Comparison of ENCODE assay signal across 39 cellular contexts in the genomic region with DNA sequence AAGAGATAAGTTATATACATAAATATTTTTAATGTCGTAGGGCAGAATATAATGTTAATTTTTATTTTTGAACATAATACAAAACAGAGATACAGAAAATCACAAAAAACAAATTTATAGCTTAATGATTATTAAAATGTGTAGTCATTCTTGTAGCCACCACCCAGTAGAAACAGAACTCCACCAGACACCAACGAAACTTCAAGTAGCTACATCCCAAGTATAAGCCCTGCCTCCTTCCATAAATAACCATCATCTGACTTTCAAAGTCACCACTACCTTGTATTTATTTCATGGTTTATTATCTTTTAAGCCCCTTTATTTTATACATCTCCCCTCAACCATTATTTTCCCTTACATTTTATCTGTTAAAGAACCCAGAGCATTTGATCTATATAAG.
"Had no signal": no experiment of that assay in that cellular context is flagged by ENCODE, and none has a peak within 500 bp of the region (broad histone marks: within the 10 kb centered on the region; RNA-seq: fewer than 3 reads in every experiment).

No MANE protein-coding gene starts in this region.

- FAIRE-seq: astrocyte, bronchial epithelial cell, colon had no signal

- H3K27ac ChIP-seq: adrenal gland, ascending aorta, body of pancreas, brain microvascular endothelial cell, breast epithelium, cardiac muscle cell, colonic mucosa had no signal

- H3K4me1 ChIP-seq: adrenal gland, ascending aorta, body of pancreas, breast epithelium, colonic mucosa had no signal

- H3K9me3 ChIP-seq: ascending aorta, body of pancreas, colonic mucosa had no signal

- H3K4me3 Mint-ChIP-seq: activated naive CD4-positive, alpha-beta T cell treated with anti-CD3 and anti-CD28 coated beads for 36 hours; activated naive CD4-positive, alpha-beta T cell treated with anti-CD3 and anti-CD28 coated beads, Interleukin-2, amount 10 ng/mL, durations not matched to agents 7 days and 5 days; activated naive CD4-positive, alpha-beta T cell treated with anti-CD3 and anti-CD28 coated beads, Interleukin-2, amount 50 U/mL, for 24 hours; activated naive CD8-positive, alpha-beta T cell; activated naive CD8-positive, alpha-beta T cell treated with anti-CD3 and anti-CD28 coated beads for 36 hours; activated naive CD8-positive, alpha-beta T cell treated with anti-CD3 and anti-CD28 coated beads, Interleukin-2, amount 10 ng/mL, durations not matched to agents 7 days and 5 days; activated naive CD8-positive, alpha-beta T cell treated with anti-CD3 and anti-CD28 coated beads, Interleukin-2, amount 50 U/mL, for 24 hours; activated T-cell treated with anti-CD3 and anti-CD28 coated beads, Interleukin-2, amount 50 U/mL, for 72 hours; activated T-helper 1 cell treated with anti-CD3 and anti-CD28 coated beads, Interleukin-12 subunit alpha, Interleukin-12 subunit beta, Interleukin-2, Interleukin-4 antibody, amounts not matched to agents 30 ng/mL and 10 ng/mL and 1 ng/mL, durations not matched to agents 14 hours and 24 hours and 36 hours; activated T-helper 17 cell treated with anti-CD3 and anti-CD28 coated beads, Interleukin-2, amount 50 U/mL, for 72 hours; brain; central memory CD8-positive, alpha-beta T cell had no signal

- DNase-seq: activated effector memory CD4-positive, alpha-beta T cell treated with anti-CD3 and anti-CD28 coated beads, Interleukin-2, amount 50 U/mL, for 16 hours; activated effector memory CD4-positive, alpha-beta T cell treated with Interleukin-2 at 50 U/mL for 16 hours; activated gamma-delta T cell; activated gamma-delta T cell treated with Interleukin-2 at 50 U/mL for 16 hours; activated naive CD4-positive, alpha-beta T cell; activated naive CD4-positive, alpha-beta T cell treated with anti-CD3 and anti-CD28 coated beads for 36 hours; activated naive CD4-positive, alpha-beta T cell treated with anti-CD3 and anti-CD28 coated beads, Interleukin-2, amount 10 ng/mL, durations not matched to agents 7 days and 5 days; activated naive CD4-positive, alpha-beta T cell treated with anti-CD3 and anti-CD28 coated beads, Interleukin-2, amount 50 U/mL, for 16 hours; activated naive CD4-positive, alpha-beta T cell treated with Interleukin-2 at 50 U/mL for 16 hours; activated naive CD8-positive, alpha-beta T cell treated with anti-CD3 and anti-CD28 coated beads for 36 hours; activated naive CD8-positive, alpha-beta T cell treated with anti-CD3 and anti-CD28 coated beads, Interleukin-2, amount 10 ng/mL, durations not matched to agents 7 days and 5 days; activated naive CD8-positive, alpha-beta T cell treated with anti-CD3 and anti-CD28 coated beads, Interleukin-2, amount 50 U/mL, for 24 hours; activated T-cell treated with anti-CD3 and anti-CD28 coated beads, Interleukin-2, amount 50 U/mL, for 48 hours; activated T-cell treated with anti-CD3 and anti-CD28 coated beads, Interleukin-2, amount 50 U/mL, for 72 hours; adrenal gland; amniotic stem cell; amygdala; anterior cingulate cortex; aorta; body of pancreas; brain microvascular endothelial cell; caudate nucleus; central memory CD4-positive, alpha-beta T cell; cerebellar nuclear complex; colonic mucosa had no signal

- H3K4me3 ChIP-seq: adrenal gland, ascending aorta, body of pancreas, breast epithelium, cardiac muscle cell, colonic mucosa had no signal

- H3K27me3 ChIP-seq: adrenal gland, ascending aorta, body of pancreas, brain microvascular endothelial cell, breast epithelium, cardiac muscle cell, colonic mucosa had no signal

- H3K36me3 Mint-ChIP-seq: activated naive CD4-positive, alpha-beta T cell treated with anti-CD3 and anti-CD28 coated beads, Interleukin-2, amount 10 ng/mL, durations not matched to agents 7 days and 5 days; activated naive CD4-positive, alpha-beta T cell treated with anti-CD3 and anti-CD28 coated beads, Interleukin-2, amount 50 U/mL, for 24 hours; activated naive CD4-positive, alpha-beta T cell treated with anti-CD3 and anti-CD28 coated beads, Interleukin-2, amount 50 U/mL, for 72 hours; activated naive CD8-positive, alpha-beta T cell; activated naive CD8-positive, alpha-beta T cell treated with anti-CD3 and anti-CD28 coated beads for 36 hours; activated naive CD8-positive, alpha-beta T cell treated with anti-CD3 and anti-CD28 coated beads, Interleukin-2, amount 10 ng/mL, durations not matched to agents 7 days and 5 days; brain had no signal

- H3K27ac Mint-ChIP-seq: activated naive CD4-positive, alpha-beta T cell treated with anti-CD3 and anti-CD28 coated beads for 36 hours; activated naive CD4-positive, alpha-beta T cell treated with anti-CD3 and anti-CD28 coated beads, Interleukin-2, amount 10 ng/mL, durations not matched to agents 7 days and 5 days; activated naive CD4-positive, alpha-beta T cell treated with anti-CD3 and anti-CD28 coated beads, Interleukin-2, amount 50 U/mL, for 24 hours; activated naive CD4-positive, alpha-beta T cell treated with anti-CD3 and anti-CD28 coated beads, Interleukin-2, amount 50 U/mL, for 72 hours; activated naive CD8-positive, alpha-beta T cell; activated naive CD8-positive, alpha-beta T cell treated with anti-CD3 and anti-CD28 coated beads for 36 hours; activated naive CD8-positive, alpha-beta T cell treated with anti-CD3 and anti-CD28 coated beads, Interleukin-2, amount 10 ng/mL, durations not matched to agents 7 days and 5 days; activated naive CD8-positive, alpha-beta T cell treated with anti-CD3 and anti-CD28 coated beads, Interleukin-2, amount 50 U/mL, for 24 hours; activated T-cell treated with anti-CD3 and anti-CD28 coated beads, Interleukin-2, amount 50 U/mL, for 72 hours; activated T-helper 1 cell treated with anti-CD3 and anti-CD28 coated beads, Interleukin-12 subunit alpha, Interleukin-12 subunit beta, Interleukin-2, Interleukin-4 antibody, amounts not matched to agents 30 ng/mL and 10 ng/mL and 1 ng/mL, durations not matched to agents 14 hours and 24 hours and 36 hours; activated T-helper 17 cell treated with anti-CD3 and anti-CD28 coated beads, Interleukin-2, amount 50 U/mL, for 72 hours; activated T-helper 2 cell treated with anti-CD3 and anti-CD28 coated beads, Interferon-gamma antibody, Interleukin-2, Interleukin-4, amounts not matched to agents 10 μg/mL and 5 μg/mL and 100 μg/mL, durations not matched to agents 14 hours and 24 hours and 36 hours; brain had no signal

- H3K36me3 ChIP-seq: adrenal gland, ascending aorta, brain microvascular endothelial cell, breast epithelium, cardiac muscle cell, colonic mucosa had no signal

- ATAC-seq: activated naive CD4-positive, alpha-beta T cell treated with anti-CD3 and anti-CD28 coated beads, Interleukin-2, amount 50 U/mL, for 72 hours; activated naive CD8-positive, alpha-beta T cell treated with anti-CD3 and anti-CD28 coated beads, Interleukin-2, amount 50 U/mL, for 24 hours; activated T-cell treated with anti-CD3 and anti-CD28 coated beads, Interleukin-2, amount 50 U/mL, for 72 hours; activated T-helper 17 cell treated with anti-CD3 and anti-CD28 coated beads, Interleukin-2, amount 50 U/mL, for 72 hours; body of pancreas had no signal

- H3K4me1 Mint-ChIP-seq: activated naive CD4-positive, alpha-beta T cell treated with anti-CD3 and anti-CD28 coated beads, Interleukin-2, amount 10 ng/mL, durations not matched to agents 7 days and 5 days; activated naive CD4-positive, alpha-beta T cell treated with anti-CD3 and anti-CD28 coated beads, Interleukin-2, amount 50 U/mL, for 24 hours; activated naive CD8-positive, alpha-beta T cell treated with anti-CD3 and anti-CD28 coated beads for 36 hours; activated naive CD8-positive, alpha-beta T cell treated with anti-CD3 and anti-CD28 coated beads, Interleukin-2, amount 10 ng/mL, durations not matched to agents 7 days and 5 days; activated naive CD8-positive, alpha-beta T cell treated with anti-CD3 and anti-CD28 coated beads, Interleukin-2, amount 50 U/mL, for 24 hours; activated T-helper 17 cell treated with anti-CD3 and anti-CD28 coated beads, Interleukin-2, amount 50 U/mL, for 72 hours; brain; central memory CD8-positive, alpha-beta T cell had no signal

- H3K27me3 Mint-ChIP-seq: activated naive CD4-positive, alpha-beta T cell treated with anti-CD3 and anti-CD28 coated beads, Interleukin-2, amount 10 ng/mL, durations not matched to agents 7 days and 5 days; activated naive CD4-positive, alpha-beta T cell treated with anti-CD3 and anti-CD28 coated beads, Interleukin-2, amount 50 U/mL, for 24 hours; activated naive CD8-positive, alpha-beta T cell; activated naive CD8-positive, alpha-beta T cell treated with anti-CD3 and anti-CD28 coated beads for 36 hours; activated naive CD8-positive, alpha-beta T cell treated with anti-CD3 and anti-CD28 coated beads, Interleukin-2, amount 10 ng/mL, durations not matched to agents 7 days and 5 days; activated naive CD8-positive, alpha-beta T cell treated with anti-CD3 and anti-CD28 coated beads, Interleukin-2, amount 50 U/mL, for 24 hours; activated T-helper 17 cell treated with anti-CD3 and anti-CD28 coated beads, Interleukin-2, amount 50 U/mL, for 72 hours; brain; central memory CD8-positive, alpha-beta T cell had no signal
